In genomic region chr2:5690718-5691658, GRCh38 we compare ENCODE assay signal across 10 cellular contexts. TPM values are rescaled to one million over a fixed set of nuclear protein-coding genes. Genes with fewer than 3 reads are reported as not detected.
DNase-seq lines count a peak whose midpoint lies in the region; ATAC-seq and TF ChIP-seq lines count a peak whose summit lies in the region.
"Had no signal": no experiment of that assay in that cellular context is flagged by ENCODE, and none has a peak within 500 bp of the region (broad histone marks: within the 10 kb centered on the region; RNA-seq: fewer than 3 reads in every experiment).

No MANE protein-coding gene starts in this region.

- no peaks in the 10 kb centered on the region for H3K9me3 ChIP-seq in fibroblast of lung (ENCODE audit: control insufficient read depth, insufficient read depth, low read depth, low read length)
- no peaks in the 10 kb centered on the region for H3K9me3 ChIP-seq in trophoblast cell (ENCODE audit: insufficient read depth, low read depth, low read length)

- peak; percentile 46 for ATAC-seq in GM23338
- ATAC-seq: K562 had no signal

- peak; percentile 80 for DNase-seq in GM23338 (ENCODE audit: low spot score)
- peak; percentile 80 for DNase-seq in NCI-H510A (lab: John Stamatoyannopoulos, UW)
- DNase-seq in fibroblast of lung (ENCODE audit: low read depth in 2 of 2) = peak; percentile 63 to 78
- DNase-seq in trophoblast cell = no peak
- no peak for DNase-seq in effector CD8-positive, alpha-beta T cell (lab: John Stamatoyannopoulos, UW)
- DNase-seq in activated T-cell treated with anti-CD3 and anti-CD28 coated beads for 4 hours = no peak
- DNase-seq in stimulated activated CD4-positive, alpha-beta T cell treated with anti-CD3 and anti-CD28 coated beads, Interleukin-4, amount 100 ng/mL, for 24 hours = no peak
- no peak for DNase-seq in middle frontal gyrus (ENCODE audit: extremely low spot score, low spot score)
- DNase-seq: left cardiac atrium had no signal

- peaks cover 45% of the 10 kb centered on the region for H3K27me3 ChIP-seq in GM23338 (ENCODE audit: insufficient read depth)
- peaks cover 2% of the 10 kb centered on the region for H3K27me3 ChIP-seq in fibroblast of lung (ENCODE audit: control insufficient read depth, insufficient read depth, low read length)
- peaks cover 12% of the 10 kb centered on the region for H3K27me3 ChIP-seq in trophoblast cell (ENCODE audit: insufficient read depth, low read length)

- H4K8ac ChIP-seq in trophoblast cell (ENCODE audit: low read depth, low read length) = peak overlapping the region; percentile 84

- H3K18ac ChIP-seq in trophoblast cell (ENCODE audit: low read length) = no peak overlapping the region

- H4K91ac ChIP-seq in trophoblast cell (ENCODE audit: low read depth, low read length) = peak overlapping the region; percentile 92

- H3K4me2 ChIP-seq in GM23338 = peak overlapping the region; percentile 98
- H3K4me2 ChIP-seq in fibroblast of lung (ENCODE audit: extremely low read depth, insufficient read depth, low read length) = peak overlapping the region; percentile 35
- peak overlapping the region; percentile 85 for H3K4me2 ChIP-seq in trophoblast cell (ENCODE audit: low read length)

- H3K79me1 ChIP-seq in trophoblast cell (ENCODE audit: low read length) = peaks cover 19% of the 10 kb centered on the region

- H3K4me1 ChIP-seq in GM23338 (ENCODE audit: insufficient read depth) (peaks cover 13% of the 10 kb centered on the region), fibroblast of lung (ENCODE audit: control insufficient read depth, extremely low read depth, insufficient read depth, low read length) (no peaks in the 10 kb centered on the region), trophoblast cell (ENCODE audit: control insufficient read depth in 1 of 2, insufficient read depth in 2 of 2, low read length in 2 of 2) (peaks cover 2 to 4% of the 10 kb centered on the region in 2 experiments)

- H2AFZ ChIP-seq in GM23338 (peak overlapping the region; percentile 95), fibroblast of lung (ENCODE audit: low read length) (peak overlapping the region; percentile 11), trophoblast cell (ENCODE audit: insufficient read depth, low read length, poor library complexity) (peak overlapping the region; percentile 73)

- H2BK12ac ChIP-seq in trophoblast cell (ENCODE audit: low read length) = no peak overlapping the region

- peaks cover 11% of the 10 kb centered on the region for H3K9me3 Mint-ChIP-seq in GM23338

- H2BK5ac ChIP-seq in trophoblast cell (ENCODE audit: low read depth, low read length, poor library complexity) = peak overlapping the region; percentile 68

- H3K9me2 ChIP-seq in GM23338 (ENCODE audit: insufficient read depth) = peaks cover 5% of the 10 kb centered on the region; the same call in 1 of the 2 replicates

- H3K36me3 ChIP-seq in GM23338 (ENCODE audit: insufficient read depth) (no peaks in the 10 kb centered on the region), fibroblast of lung (ENCODE audit: control insufficient read depth, insufficient read depth, low read length) (no peaks in the 10 kb centered on the region), trophoblast cell (ENCODE audit: control insufficient read depth in 1 of 2, insufficient read depth in 2 of 2, low read length in 2 of 2) (no peaks in the 10 kb centered on the region)

- H2AK5ac ChIP-seq in trophoblast cell (ENCODE audit: low read length) = no peak overlapping the region

- H3F3A ChIP-seq in GM23338 (replicated peaks; ENCODE audit: low read depth) = 0 out of 2 replicates have a peak, but pooled peaks cover 4% of the 10 kb centered on the region

- H3K4me1 Mint-ChIP-seq in GM23338 = peaks cover 13% of the 10 kb centered on the region

- TF ChIP-seq CTCF in GM23338 (conservative IDR thresholded peaks at IDR 0.05; ENCODE audit: low read depth in 2 of 2) (no peak), fibroblast of lung (conservative IDR thresholded peaks at IDR 0.05 in 1 of 2, IDR thresholded peaks at IDR 0.05 in 1 of 2; ENCODE audit: low read depth in 1 of 2, low read length in 2 of 2) (no peak)

- H4K12ac ChIP-seq in trophoblast cell (ENCODE audit: low read depth, low read length) = peak overlapping the region; percentile 44

- H3K79me2 ChIP-seq in GM23338 (replicated peaks; ENCODE audit: insufficient read depth) (peaks cover 35% of the 10 kb centered on the region), fibroblast of lung (ENCODE audit: control insufficient read depth, insufficient read depth, low read length) (peaks cover 27% of the 10 kb centered on the region), trophoblast cell (ENCODE audit: control insufficient read depth, insufficient read depth, low read length, poor library complexity) (peaks cover 14% of the 10 kb centered on the region)

- H3K14ac ChIP-seq in trophoblast cell (ENCODE audit: low read length) = peak overlapping the region; percentile 54

- H3K23ac ChIP-seq in trophoblast cell (ENCODE audit: low read length) = no peak overlapping the region

- H3K4ac ChIP-seq in trophoblast cell (ENCODE audit: low read depth, low read length) = peak overlapping the region; percentile 76

- no CpG with 5 or more reads among the region's 68 CpGs for WGBS in trophoblast cell (ENCODE audit: extremely low coverage, insufficient coverage, insufficient read length)

- H3K27ac Mint-ChIP-seq in GM23338 = peak overlapping the region; percentile 90

- peak overlapping the region; percentile 96 for H3K4me3 Mint-ChIP-seq in GM23338

- peaks cover 21% of the 10 kb centered on the region for H4K20me1 ChIP-seq in GM23338 (replicated peaks; ENCODE audit: insufficient read depth)
- H4K20me1 ChIP-seq in fibroblast of lung (ENCODE audit: control insufficient read depth, extremely low read depth, insufficient read depth, low read length) = no peaks in the 10 kb centered on the region

- H3K27me3 Mint-ChIP-seq in GM23338 (ENCODE audit: insufficient read depth, low read depth, poor library complexity) = peaks cover 24% of the 10 kb centered on the region

- H2BK120ac ChIP-seq in trophoblast cell (ENCODE audit: insufficient read depth, low read length, poor library complexity) = peak overlapping the region; percentile 82

- H3K4me3 ChIP-seq in GM23338 (peak overlapping the region; percentile 97), fibroblast of lung (replicated peaks in 1 of 4; ENCODE audit: control extremely low read depth in 1 of 4, insufficient read depth in 1 of 4, low read depth in 3 of 4, low read length in 4 of 4) (peak overlapping the region; percentile 31 to 71 (median 41)), trophoblast cell (ENCODE audit: low read depth, low read length) (peak overlapping the region; percentile 60)
- H3K4me3 ChIP-seq: K562 had no signal

- H3K36me3 Mint-ChIP-seq in GM23338 (ENCODE audit: low read depth) = peaks cover 18% of the 10 kb centered on the region

- H3K27ac ChIP-seq in GM23338 (ENCODE audit: low read depth) (peak overlapping the region; percentile 95), fibroblast of lung (ENCODE audit: insufficient read depth, low read length) (peak overlapping the region; percentile 20), trophoblast cell (ENCODE audit: low read depth, low read length) (peak overlapping the region; percentile 83)

- H3K9ac ChIP-seq in fibroblast of lung (ENCODE audit: insufficient read depth, low read length) = peak overlapping the region; percentile 30
- H3K9ac ChIP-seq in trophoblast cell (ENCODE audit: low read length) = peak overlapping the region; percentile 92

TF ChIP-seq in GM23338, 12 proteins besides CTCF, POLR2A, EP300 and RAD21:
- no peak for TF ChIP-seq NANOG (IDR thresholded peaks at IDR 0.05; ENCODE audit: borderline replicate concordance)
- TF ChIP-seq ZNF114 (CRISPR knock-in tag; IDR thresholded peaks at IDR 0.05) = no peak
- TF ChIP-seq POLR2AphosphoS5 (IDR thresholded peaks at IDR 0.05; ENCODE audit: low read depth) = peak; percentile 83
- no peak for TF ChIP-seq ZNF331 (CRISPR knock-in tag; IDR thresholded peaks at IDR 0.05; ENCODE audit: low read depth)

RNA-seq across cellular contexts. Expression of gene SOX11, which starts 1.2 kb away (rescaled TPM):
- total RNA-seq in GM23338 (2014; rRNA removed; shearing (Covaris generic)) = 26.3 and 26.5 TPM in 2 replicates
- polyA plus RNA-seq in GM23338 (2016; fragmentation: Nextera tagmentation; extraction: Ambion mirVana) (33.2 and 34.0 TPM in 2 replicates), fibroblast of lung (1.2 and 1.5 TPM in 2 replicates)
- 0.99 and 2.1 TPM in 2 replicates for total RNA-seq in fibroblast of lung
- 2.8 and 3.4 TPM in 2 replicates for polyA plus RNA-seq in fibroblast of lung (2012)
- polyA minus RNA-seq in fibroblast of lung (ENCODE audit: low replicate concordance) = 0.94 and 1.3 TPM in 2 replicates
- 11.8 and 12.1 TPM in 2 replicates for polyA plus RNA-seq in trophoblast cell (2013)
- polyA plus RNA-seq: K562 had no signal

Comparison
In these comparisons a context has a peak if more than half of its experiments do, and no peak if none do; other contexts are left out.
1. DNase-seq: peak in GM23338 (single experiment), NCI-H510A (single experiment) and fibroblast of lung (2 of 2); none in trophoblast cell (0 of 2), effector CD8-positive, alpha-beta T cell (single experiment), activated T-cell treated with anti-CD3 and anti-CD28 coated beads for 4 hours (single experiment), stimulated activated CD4-positive, alpha-beta T cell treated with anti-CD3 and anti-CD28 coated beads, Interleukin-4, amount 100 ng/mL, for 24 hours (single experiment) and middle frontal gyrus (single experiment).
2. H2AFZ ChIP-seq: peak in every context shown above with its lines; median percentile 95 in GM23338; 73 in trophoblast cell; 11 in fibroblast of lung.
3. H3K27ac ChIP-seq: peak in every context shown above with its lines; median percentile 95 in GM23338; 83 in trophoblast cell; 20 in fibroblast of lung.
4. H3K4me2 ChIP-seq: peak in every context shown above with its lines; median percentile 98 in GM23338; 85 in trophoblast cell; 35 in fibroblast of lung.
5. H3K4me3 ChIP-seq: peak in every context shown above with its lines; median percentile 97 in GM23338; 60 in trophoblast cell; 41 in fibroblast of lung.